In the genomic region with DNA sequence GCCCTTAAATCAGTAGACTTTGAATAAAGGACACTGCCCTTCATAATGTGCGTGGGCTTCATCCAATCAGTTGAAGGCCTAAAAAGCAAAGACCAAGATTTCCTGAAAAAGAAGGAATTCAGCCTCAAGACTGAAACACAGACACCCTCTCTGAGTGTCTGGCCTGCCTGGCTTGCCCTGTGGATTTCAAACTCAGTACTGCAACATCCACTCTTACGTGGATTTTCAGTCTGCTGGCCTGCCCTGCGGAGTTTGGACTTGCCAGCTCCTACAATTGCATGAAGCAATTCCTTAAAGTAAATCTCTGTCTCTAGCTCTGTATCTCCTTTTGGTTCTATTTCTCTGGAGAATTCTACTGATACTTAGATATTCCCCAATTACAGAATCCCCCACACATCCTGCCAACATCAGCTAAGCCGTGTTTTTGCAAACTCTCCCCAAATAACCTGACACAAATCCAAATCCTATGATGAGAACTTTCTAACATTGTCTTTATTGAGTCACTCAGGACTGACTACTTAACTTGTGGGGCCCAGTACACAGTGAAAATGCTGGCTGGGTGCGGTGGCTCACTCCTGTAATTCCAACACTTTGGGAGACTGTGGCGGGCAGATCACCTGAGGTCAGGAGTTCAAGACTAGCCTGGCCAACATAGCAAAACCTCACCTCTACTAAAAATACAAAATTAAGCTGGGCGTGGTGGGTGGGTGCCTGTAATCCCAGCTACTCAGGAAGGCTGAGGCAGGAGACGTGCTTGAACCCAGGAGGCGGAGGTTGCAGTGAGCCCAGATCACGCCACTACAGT, we compare ENCODE assay signal across 14 cellular contexts. TPM values are rescaled to one million over a fixed set of nuclear protein-coding genes. Genes with fewer than 3 reads are reported as not detected.
"Had no signal": no experiment of that assay in that cellular context is flagged by ENCODE, and none has a peak within 500 bp of the region (broad histone marks: within the 10 kb centered on the region; RNA-seq: fewer than 3 reads in every experiment).

No MANE protein-coding gene starts in this region.

- H3K4me3 Mint-ChIP-seq: activated CD4-positive, alpha-beta T cell treated with anti-CD3 and anti-CD28 coated beads for 36 hours; activated CD8-positive, alpha-beta T cell treated with anti-CD3 and anti-CD28 coated beads for 36 hours; activated T-cell treated with anti-CD3 and anti-CD28 coated beads, Interleukin-2, amount 50 U/mL, for 72 hours; stimulated activated memory B cell treated with anti-CD40 and anti-IgM and Interleukin-4, amounts not matched to agents 10 μg/mL and 1 μg/mL and 100 μg/mL, for 72 hours; T-cell had no signal

- ATAC-seq: activated CD4-positive, alpha-beta T cell treated with anti-CD3 and anti-CD28 coated beads for 36 hours; activated CD8-positive, alpha-beta T cell treated with anti-CD3 and anti-CD28 coated beads for 36 hours; activated T-cell treated with anti-CD3 and anti-CD28 coated beads, Interleukin-2, amount 50 U/mL, for 72 hours; lower lobe of right lung; stimulated activated memory B cell treated with anti-CD40 and anti-IgM and Interleukin-4, amounts not matched to agents 10 μg/mL and 1 μg/mL and 100 μg/mL, for 72 hours; T-cell had no signal

- H3K4me1 Mint-ChIP-seq: activated CD4-positive, alpha-beta T cell treated with anti-CD3 and anti-CD28 coated beads for 36 hours; T-cell had no signal

- H3K27me3 ChIP-seq: neutrophil, right atrium auricular region had no signal

- H3K27me3 Mint-ChIP-seq: activated CD4-positive, alpha-beta T cell treated with anti-CD3 and anti-CD28 coated beads for 36 hours; activated CD8-positive, alpha-beta T cell treated with anti-CD3 and anti-CD28 coated beads for 36 hours; naive B cell; stimulated activated memory B cell treated with anti-CD40 and anti-IgM and Interleukin-4, amounts not matched to agents 10 μg/mL and 1 μg/mL and 100 μg/mL, for 72 hours; T-cell had no signal

- H3K27ac Mint-ChIP-seq: activated CD4-positive, alpha-beta T cell treated with anti-CD3 and anti-CD28 coated beads for 36 hours; activated CD8-positive, alpha-beta T cell treated with anti-CD3 and anti-CD28 coated beads for 36 hours; activated T-cell treated with anti-CD3 and anti-CD28 coated beads, Interleukin-2, amount 50 U/mL, for 72 hours; T-cell had no signal

- DNase-seq: activated CD4-positive, alpha-beta T cell treated with anti-CD3 and anti-CD28 coated beads for 36 hours; activated CD8-positive, alpha-beta memory T cell treated with anti-CD3 and anti-CD28 coated beads, Interleukin-2, amount 50 U/mL, for 4 hours; activated CD8-positive, alpha-beta T cell treated with anti-CD3 and anti-CD28 coated beads for 36 hours; activated T-cell treated with anti-CD3 and anti-CD28 coated beads, Interleukin-2, amount 50 U/mL, for 72 hours; left cardiac atrium; lower lobe of right lung; naive B cell; posterior cingulate gyrus; T-cell; T1000 had no signal

- H3K4me1 ChIP-seq: lower lobe of right lung, right atrium auricular region had no signal

- H3K36me3 ChIP-seq: lower lobe of right lung, neutrophil, right atrium auricular region had no signal

- H3K27ac ChIP-seq: lower lobe of right lung, neutrophil, right atrium auricular region had no signal

- H3K4me3 ChIP-seq: lower lobe of right lung, right atrium auricular region had no signal

- H3K9me3 ChIP-seq: lower lobe of right lung, neutrophil, right atrium auricular region had no signal

- H3K9me3 Mint-ChIP-seq: activated CD8-positive, alpha-beta T cell treated with anti-CD3 and anti-CD28 coated beads for 36 hours; activated T-cell treated with anti-CD3 and anti-CD28 coated beads, Interleukin-2, amount 50 U/mL, for 72 hours; naive B cell; stimulated activated memory B cell treated with anti-CD40 and anti-IgM and Interleukin-4, amounts not matched to agents 10 μg/mL and 1 μg/mL and 100 μg/mL, for 72 hours; T-cell had no signal

RNA-seq across cellular contexts. Expression of a gene that starts 7.2 kb away (rescaled TPM):
- total RNA-seq: activated CD4-positive, alpha-beta T cell treated with anti-CD3 and anti-CD28 coated beads for 36 hours; activated CD8-positive, alpha-beta T cell treated with anti-CD3 and anti-CD28 coated beads for 36 hours; activated T-cell treated with anti-CD3 and anti-CD28 coated beads, Interleukin-2, amount 50 U/mL, for 72 hours; astrocyte; left cardiac atrium; right atrium auricular region had no signal
